Comparison of ENCODE assay signal across 28 cellular contexts in the genomic region with DNA sequence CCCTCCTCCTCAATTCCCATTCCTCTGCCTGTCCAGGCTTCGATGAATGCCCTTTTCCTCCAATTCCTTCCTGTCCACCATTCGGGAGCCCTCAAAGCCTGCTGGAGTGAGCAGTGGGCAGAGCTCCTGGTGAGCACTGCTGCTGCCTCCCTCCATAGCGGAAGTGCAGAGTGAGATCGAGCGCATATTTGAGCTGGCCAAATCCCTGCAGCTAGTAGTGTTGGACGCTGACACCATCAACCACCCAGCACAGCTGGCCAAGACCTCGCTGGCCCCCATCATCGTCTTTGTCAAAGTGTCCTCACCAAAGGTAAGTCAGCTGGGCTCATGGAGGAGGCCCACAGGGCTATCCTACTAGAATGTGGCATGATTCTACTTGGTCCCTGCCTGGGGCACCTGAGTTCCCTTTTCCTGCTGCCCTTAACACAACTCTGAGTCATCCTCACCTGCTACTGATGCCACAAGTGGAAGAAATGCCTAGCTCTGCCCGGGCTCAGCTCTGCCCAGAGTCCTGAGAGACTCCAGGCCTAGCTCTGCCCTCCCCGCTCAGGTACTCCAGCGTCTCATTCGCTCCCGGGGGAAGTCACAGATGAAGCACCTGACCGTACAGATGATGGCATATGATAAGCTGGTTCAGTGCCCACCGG. TPM values are rescaled to one million over a fixed set of nuclear protein-coding genes. Genes with fewer than 3 reads are reported as not detected.
DNase-seq lines count a peak whose midpoint lies in the region; ATAC-seq and TF ChIP-seq lines count a peak whose summit lies in the region.
"Had no signal": no experiment of that assay in that cellular context is flagged by ENCODE, and none has a peak within 500 bp of the region (broad histone marks: within the 10 kb centered on the region; RNA-seq: fewer than 3 reads in every experiment).

No MANE protein-coding gene starts in this region.

- H3K27me3 ChIP-seq in RWPE2 (ENCODE audit: insufficient read depth, poor library complexity, severe bottlenecking), result no peaks in the 10 kb centered on the region
- H3K27me3 ChIP-seq: cardiac muscle cell, gastrocnemius medialis, stomach, thyroid gland, vagina had no signal

- no peak for TF ChIP-seq CTCF in RWPE2 (IDR thresholded peaks at IDR 0.05; ENCODE audit: poor library complexity, severe bottlenecking)

- ATAC-seq in RWPE2 (ENCODE audit: low read depth) (peak; percentile 62), HG02610 (IDR thresholded peaks at IDR 0.05; ENCODE audit: unreplicated experiment) (no peak)
- ATAC-seq: gastrocnemius medialis; naive thymus-derived CD4-positive, alpha-beta T cell had no signal

- no peaks in the 10 kb centered on the region for H3K27me3 Mint-ChIP-seq in activated naive CD4-positive, alpha-beta T cell treated with anti-CD3 and anti-CD28 coated beads, Interleukin-2, amount 50 U/mL, for 24 hours

- H3K4me1 Mint-ChIP-seq in activated naive CD4-positive, alpha-beta T cell treated with anti-CD3 and anti-CD28 coated beads, Interleukin-2, amount 50 U/mL, for 24 hours, result no peaks in the 10 kb centered on the region
- H3K4me1 Mint-ChIP-seq: immature natural killer cell, mesothelial cell of epicardium had no signal

- DNase-seq in activated naive CD4-positive, alpha-beta T cell (lab: John Stamatoyannopoulos, UW), result no peak
- DNase-seq in RWPE2 (ENCODE audit: low spot score) (no peak), islet precursor cell (peak; percentile 56), NCI-H1105 (lab: John Stamatoyannopoulos, UW) (no peak), cardiac septum (ENCODE audit: low spot score) (no peak), SK-N-DZ (ENCODE audit: low spot score) (no peak)
- DNase-seq: activated CD4-positive, alpha-beta T cell treated with anti-CD3 and anti-CD28 coated beads, Interleukin-2, amount 50 U/mL, for 1 hour; anterior cingulate cortex; gastrocnemius medialis; hypothalamus; immature natural killer cell; naive thymus-derived CD4-positive, alpha-beta T cell; NCI-H1694; NCI-H526; NK-92 treated with Interleukin-12 subunit alpha and Interleukin-12 subunit beta, amount 100 ng/mL, for 24 hours; occipital lobe; SHP77; stomach; T1000; thyroid gland had no signal

- H3K27ac ChIP-seq in RWPE2 (ENCODE audit: poor library complexity, severe bottlenecking), result no peak overlapping the region
- H3K27ac ChIP-seq: cardiac muscle cell, gastrocnemius medialis, PC-9, stomach, thyroid gland, vagina had no signal

- H3K36me3 ChIP-seq in RWPE2 (ENCODE audit: low read depth), result peaks cover 26% of the 10 kb centered on the region

- no peaks in the 10 kb centered on the region for H3K4me1 ChIP-seq in RWPE2 (ENCODE audit: insufficient read depth, poor library complexity, severe bottlenecking)
- H3K4me1 ChIP-seq: gastrocnemius medialis, stomach, vagina had no signal

- H3K4me3 Mint-ChIP-seq in activated naive CD4-positive, alpha-beta T cell treated with anti-CD3 and anti-CD28 coated beads, Interleukin-2, amount 50 U/mL, for 24 hours, result no peak overlapping the region
- H3K4me3 Mint-ChIP-seq: activated T-helper 1 cell treated with anti-CD3 and anti-CD28 coated beads, Interleukin-12 subunit alpha, Interleukin-12 subunit beta, Interleukin-2, Interleukin-4 antibody, amounts not matched to agents 30 ng/mL and 10 ng/mL and 1 ng/mL, durations not matched to agents 14 hours and 24 hours and 36 hours; immature natural killer cell; mesothelial cell of epicardium; naive thymus-derived CD4-positive, alpha-beta T cell had no signal

- intact Hi-C loops in cardiac septum (cut with DNase I), result no loop called here

- no peaks in the 10 kb centered on the region for H3K9me3 Mint-ChIP-seq in activated naive CD4-positive, alpha-beta T cell treated with anti-CD3 and anti-CD28 coated beads, Interleukin-2, amount 50 U/mL, for 24 hours
- H3K9me3 Mint-ChIP-seq: activated naive CD4-positive, alpha-beta T cell treated with anti-CD3 and anti-CD28 coated beads, Interleukin-2, amount 50 U/mL, for 72 hours; activated T-helper 1 cell treated with anti-CD3 and anti-CD28 coated beads, Interleukin-12 subunit alpha, Interleukin-12 subunit beta, Interleukin-2, Interleukin-4 antibody, amounts not matched to agents 30 ng/mL and 10 ng/mL and 1 ng/mL, durations not matched to agents 14 hours and 24 hours and 36 hours; immature natural killer cell; mesothelial cell of epicardium; naive thymus-derived CD4-positive, alpha-beta T cell had no signal

- no peaks in the 10 kb centered on the region for H3K9me3 ChIP-seq in RWPE2 (ENCODE audit: severe bottlenecking)
- H3K9me3 ChIP-seq: gastrocnemius medialis, stomach, thyroid gland, vagina had no signal

- H3K4me3 ChIP-seq in RWPE2 (ENCODE audit: severe bottlenecking), result no peak overlapping the region
- H3K4me3 ChIP-seq: cardiac muscle cell, gastrocnemius medialis, PC-9, stomach, thyroid gland, vagina had no signal

- peak overlapping the region; percentile 25 for H3K27ac Mint-ChIP-seq in activated naive CD4-positive, alpha-beta T cell treated with anti-CD3 and anti-CD28 coated beads, Interleukin-2, amount 50 U/mL, for 24 hours
- H3K27ac Mint-ChIP-seq: activated T-helper 1 cell treated with anti-CD3 and anti-CD28 coated beads, Interleukin-12 subunit alpha, Interleukin-12 subunit beta, Interleukin-2, Interleukin-4 antibody, amounts not matched to agents 30 ng/mL and 10 ng/mL and 1 ng/mL, durations not matched to agents 14 hours and 24 hours and 36 hours; mesothelial cell of epicardium had no signal

- H3K36me3 Mint-ChIP-seq in activated naive CD4-positive, alpha-beta T cell treated with anti-CD3 and anti-CD28 coated beads, Interleukin-2, amount 50 U/mL, for 24 hours, result no peaks in the 10 kb centered on the region

RNA-seq across cellular contexts. Expression of gene CACNB3, which starts 8.0 kb away (rescaled TPM):
- 9.2 TPM for total RNA-seq in cardiac septum
- 30.7 and 39.1 TPM in 2 replicates for polyA plus RNA-seq in SK-N-DZ (2014; cell fraction: cytosol; rRNA removed)
- polyA plus RNA-seq in SK-N-DZ (2014; cell fraction: nucleus; rRNA removed), result 86.8 and 111 TPM in 2 replicates

RNA-seq across cellular contexts. Expression of gene DDX23, which starts 25.6 kb away (rescaled TPM):
- 33.3 TPM for total RNA-seq in cardiac septum
- polyA plus RNA-seq in SK-N-DZ (2014; cell fraction: cytosol; rRNA removed), result 127 and 137 TPM in 2 replicates
- polyA plus RNA-seq in SK-N-DZ (2014; cell fraction: nucleus; rRNA removed), result 264 and 274 TPM in 2 replicates

RNA-seq across cellular contexts. Expression of gene ADCY6, which starts 37.4 kb away (rescaled TPM):
- 195 TPM for total RNA-seq in cardiac septum
- 22.0 and 26.2 TPM in 2 replicates for polyA plus RNA-seq in SK-N-DZ (2014; cell fraction: cytosol; rRNA removed)
- polyA plus RNA-seq in SK-N-DZ (2014; cell fraction: nucleus; rRNA removed), result 60.7 and 76.8 TPM in 2 replicates
- polyA plus RNA-seq: immature natural killer cell; naive thymus-derived CD4-positive, alpha-beta T cell had no signal

RNA-seq across cellular contexts. Expression of gene RND1, which starts 39.3 kb away (rescaled TPM):
- total RNA-seq in cardiac septum, result 0.62 TPM
- polyA plus RNA-seq in SK-N-DZ (2014; cell fraction: cytosol; rRNA removed), result 0.42 TPM in 1 of 2 replicates, not detected in the other
- 0.07 TPM in 1 of 2 replicates, not detected in the other for polyA plus RNA-seq in SK-N-DZ (2014; cell fraction: nucleus; rRNA removed)
